In the genomic region with DNA sequence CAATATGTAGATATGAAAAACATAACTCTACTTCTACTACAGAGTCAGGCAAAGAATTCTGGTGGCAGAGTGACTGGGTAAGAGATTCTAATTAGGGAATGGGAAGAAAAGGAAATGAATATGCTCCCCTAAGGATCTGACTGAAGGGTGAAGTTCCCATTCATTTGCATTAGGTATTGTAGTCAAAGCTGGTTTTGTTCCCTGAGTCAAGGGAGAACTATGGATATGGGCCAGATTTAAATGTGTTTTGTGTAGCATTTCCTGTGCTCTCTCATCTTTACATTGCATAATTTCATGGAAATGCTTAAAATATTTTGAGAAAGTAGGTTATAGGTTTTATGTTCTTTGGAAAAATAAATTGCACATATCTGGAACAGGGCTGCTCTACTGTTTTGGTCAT, we compare ENCODE assay signal across 30 cellular contexts.
"Had no signal": no experiment of that assay in that cellular context is flagged by ENCODE, and none has a peak within 500 bp of the region (broad histone marks: within the 10 kb centered on the region; RNA-seq: fewer than 3 reads in every experiment).

No MANE protein-coding gene starts in this region.

- DNase-seq: activated CD4-positive, alpha-beta T cell treated with anti-CD3 and anti-CD28 coated beads for 36 hours; activated CD4-positive, alpha-beta T cell treated with anti-CD3 and anti-CD28 coated beads, Interleukin-2, amount 10 ng/mL, durations not matched to agents 7 days and 5 days; activated CD4-positive, alpha-beta T cell treated with anti-CD3 and anti-CD28 coated beads, Interleukin-2, amount 50 U/mL, for 48 hours; activated CD8-positive, alpha-beta T cell treated with anti-CD3 and anti-CD28 coated beads, Interleukin-2, amount 10 ng/mL, durations not matched to agents 7 days and 5 days; activated gamma-delta T cell treated with Interleukin-2 at 50 U/mL for 16 hours; activated naive CD4-positive, alpha-beta T cell treated with anti-CD3 and anti-CD28 coated beads for 36 hours; activated T-cell treated with anti-CD3 and anti-CD28 coated beads, Interleukin-2, amount 50 U/mL, for 24 hours; adrenal gland; Kasumi-1; KG1; MM.1S; MV-4-11; NCI-H1092; NCI-H1436 treated with DMSO at 0.1 percent for 48 hours; NCI-H1694 treated with DMSO at 0.1 percent for 48 hours; NCI-H2029; NCI-H345; NCI-H524 treated with DMSO at 0.1 percent for 48 hours; SHP77 treated with DMSO at 0.1 percent for 48 hours; SK-N-SH had no signal

- ATAC-seq: activated CD4-positive, alpha-beta T cell treated with anti-CD3 and anti-CD28 coated beads for 36 hours; activated CD4-positive, CD25-positive, alpha-beta regulatory T cell treated with anti-CD3 and anti-CD28 coated beads, Interleukin-2, amount 50 U/mL, for 24 hours; activated CD8-positive, alpha-beta T cell treated with anti-CD3 and anti-CD28 coated beads, Interleukin-2, amount 10 ng/mL, durations not matched to agents 7 days and 5 days; activated naive CD4-positive, alpha-beta T cell treated with anti-CD3 and anti-CD28 coated beads, Interleukin-2, amount 50 U/mL, for 72 hours; Panc1 had no signal

- H3K27me3 Mint-ChIP-seq: activated CD4-positive, alpha-beta T cell treated with anti-CD3 and anti-CD28 coated beads for 36 hours; activated CD4-positive, alpha-beta T cell treated with anti-CD3 and anti-CD28 coated beads, Interleukin-2, amount 10 ng/mL, durations not matched to agents 7 days and 5 days; activated T-cell treated with anti-CD3 and anti-CD28 coated beads, Interleukin-2, amount 50 U/mL, for 24 hours; central memory CD8-positive, alpha-beta T cell had no signal

- H3K27ac Mint-ChIP-seq: activated CD4-positive, alpha-beta T cell treated with anti-CD3 and anti-CD28 coated beads for 36 hours; activated CD4-positive, alpha-beta T cell treated with anti-CD3 and anti-CD28 coated beads, Interleukin-2, amount 10 ng/mL, durations not matched to agents 7 days and 5 days; activated CD8-positive, alpha-beta T cell treated with anti-CD3 and anti-CD28 coated beads, Interleukin-2, amount 10 ng/mL, durations not matched to agents 7 days and 5 days; activated naive CD4-positive, alpha-beta T cell treated with anti-CD3 and anti-CD28 coated beads for 36 hours; activated naive CD4-positive, alpha-beta T cell treated with anti-CD3 and anti-CD28 coated beads, Interleukin-2, amount 50 U/mL, for 72 hours; activated T-cell treated with anti-CD3 and anti-CD28 coated beads, Interleukin-2, amount 50 U/mL, for 24 hours; activated T-helper 1 cell treated with anti-CD3 and anti-CD28 coated beads, Interleukin-12 subunit alpha, Interleukin-12 subunit beta, Interleukin-2, Interleukin-4 antibody, amounts not matched to agents 30 ng/mL and 10 ng/mL and 1 ng/mL, durations not matched to agents 14 hours and 24 hours and 36 hours; brain; T-helper 1 cell treated with Interleukin-12 subunit alpha and Interleukin-12 subunit beta and Interleukin-4 antibody, amounts not matched to agents 30 μg/mL and 1 μg/mL, for 36 hours; T-helper 2 cell treated with Interferon-gamma antibody and Interleukin-4, amounts not matched to agents 5 μg/mL and 100 μg/mL, for 36 hours had no signal

- H3K36me3 Mint-ChIP-seq: activated naive CD4-positive, alpha-beta T cell treated with anti-CD3 and anti-CD28 coated beads, Interleukin-2, amount 50 U/mL, for 72 hours; brain had no signal

- H3K4me3 ChIP-seq: adrenal gland, cardiac muscle cell, SJSA1 had no signal

- H3K4me3 Mint-ChIP-seq: activated CD4-positive, alpha-beta T cell treated with anti-CD3 and anti-CD28 coated beads for 36 hours; activated CD4-positive, alpha-beta T cell treated with anti-CD3 and anti-CD28 coated beads, Interleukin-2, amount 10 ng/mL, durations not matched to agents 7 days and 5 days; activated CD8-positive, alpha-beta T cell treated with anti-CD3 and anti-CD28 coated beads, Interleukin-2, amount 10 ng/mL, durations not matched to agents 7 days and 5 days; activated naive CD4-positive, alpha-beta T cell treated with anti-CD3 and anti-CD28 coated beads for 36 hours; activated T-cell treated with anti-CD3 and anti-CD28 coated beads, Interleukin-2, amount 50 U/mL, for 24 hours; activated T-helper 1 cell treated with anti-CD3 and anti-CD28 coated beads, Interleukin-12 subunit alpha, Interleukin-12 subunit beta, Interleukin-2, Interleukin-4 antibody, amounts not matched to agents 30 ng/mL and 10 ng/mL and 1 ng/mL, durations not matched to agents 14 hours and 24 hours and 36 hours; brain; central memory CD8-positive, alpha-beta T cell; T-helper 1 cell treated with Interleukin-12 subunit alpha and Interleukin-12 subunit beta and Interleukin-4 antibody, amounts not matched to agents 30 μg/mL and 1 μg/mL, for 36 hours; T-helper 2 cell treated with Interferon-gamma antibody and Interleukin-4, amounts not matched to agents 5 μg/mL and 100 μg/mL, for 36 hours had no signal

- H3K4me1 Mint-ChIP-seq: activated CD4-positive, alpha-beta T cell treated with anti-CD3 and anti-CD28 coated beads for 36 hours; activated CD4-positive, alpha-beta T cell treated with anti-CD3 and anti-CD28 coated beads, Interleukin-2, amount 10 ng/mL, durations not matched to agents 7 days and 5 days; central memory CD8-positive, alpha-beta T cell had no signal
